In genomic region chr12:87924149-87924548, GRCh38 we compare ENCODE assay signal across 20 cellular contexts.
"Had no signal": no experiment of that assay in that cellular context is flagged by ENCODE, and none has a peak within 500 bp of the region (broad histone marks: within the 10 kb centered on the region; RNA-seq: fewer than 3 reads in every experiment).

No MANE protein-coding gene starts in this region.

- H3K27ac ChIP-seq: cardiac muscle cell, esophagus squamous epithelium, gastroesophageal sphincter, skin epidermis had no signal

- ATAC-seq: activated CD4-positive, CD25-positive, alpha-beta regulatory T cell treated with anti-CD3 and anti-CD28 coated beads, Interleukin-2, amount 50 U/mL, for 24 hours; gastroesophageal sphincter; naive thymus-derived CD4-positive, alpha-beta T cell; stimulated activated naive CD8-positive, alpha-beta T cell treated with anti-CD3 and anti-CD28 coated beads, Interleukin-15, Interleukin-2, amounts not matched to agents 100 U/mL and 50 U/mL, for 24 hours; T-cell had no signal

- DNase-seq: activated CD4-positive, alpha-beta T cell treated with anti-CD3 and anti-CD28 coated beads, Interleukin-2, amount 50 U/mL, for 1 hour; activated naive CD4-positive, alpha-beta T cell; activated naive CD8-positive, alpha-beta T cell treated with anti-CD3 and anti-CD28 coated beads, Interleukin-2, amount 10 ng/mL, durations not matched to agents 7 days and 5 days; aorta; effector CD4-positive, alpha-beta T cell; esophagus squamous epithelium; midbrain; naive thymus-derived CD4-positive, alpha-beta T cell; SK-N-SH; stimulated activated CD4-positive, alpha-beta T cell treated with anti-CD3 and anti-CD28 coated beads, Interleukin-15, amount 100 ng/mL, for 24 hours; stimulated activated naive CD8-positive, alpha-beta T cell treated with anti-CD3 and anti-CD28 coated beads, Interleukin-15, Interleukin-2, amounts not matched to agents 100 U/mL and 50 U/mL, for 24 hours; T-cell; T1000 had no signal

- H3K9me3 ChIP-seq: esophagus squamous epithelium, gastroesophageal sphincter, SK-N-SH had no signal

- H3K4me1 ChIP-seq: esophagus squamous epithelium, gastroesophageal sphincter had no signal

- H3K9ac ChIP-seq: SK-N-SH had no signal

- H3K27me3 ChIP-seq: cardiac muscle cell, esophagus squamous epithelium had no signal

- H3K4me3 ChIP-seq: cardiac muscle cell, esophagus squamous epithelium, gastroesophageal sphincter, lung, skin epidermis had no signal

- H3K36me3 ChIP-seq: cardiac muscle cell, esophagus squamous epithelium, gastroesophageal sphincter had no signal

- H3K4me2 ChIP-seq: SK-N-SH had no signal

- FAIRE-seq: colon, islet of Langerhans had no signal
